ENCODE assay signal across 12 cellular contexts in the genomic region with DNA sequence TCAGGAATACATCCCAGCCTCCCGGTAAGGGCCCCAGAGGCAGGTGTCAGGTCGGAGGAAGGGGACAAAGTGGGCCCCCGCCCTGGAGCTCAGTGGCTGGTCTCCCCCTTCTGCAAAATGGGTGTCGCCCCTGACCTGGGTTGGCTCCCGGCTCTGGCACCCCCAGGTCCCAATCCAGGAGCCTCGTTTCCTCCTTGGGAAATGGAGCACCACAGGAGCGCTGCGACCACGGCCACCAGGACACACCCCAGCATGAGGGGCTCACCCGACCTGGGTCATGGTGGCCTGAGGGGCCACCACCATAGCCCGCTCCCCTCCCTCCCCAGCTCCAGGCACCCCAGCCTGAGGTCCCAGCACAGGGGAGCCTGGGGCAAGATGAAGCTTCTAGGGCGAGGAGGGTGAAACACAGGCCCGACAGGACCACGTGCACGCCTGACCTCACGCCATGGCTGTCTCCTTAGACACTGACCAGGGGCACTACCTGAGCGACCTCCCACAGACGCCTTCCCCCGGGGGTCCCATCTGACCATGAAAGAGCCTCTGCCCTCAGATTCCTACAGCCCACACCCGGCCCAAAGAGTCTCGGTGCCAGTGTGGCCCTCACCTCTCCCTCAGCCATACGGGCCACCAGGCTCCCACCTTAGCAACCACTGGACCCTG. TPM values are rescaled to one million over a fixed set of nuclear protein-coding genes. Genes with fewer than 3 reads are reported as not detected.
DNase-seq lines count a peak whose midpoint lies in the region; ATAC-seq and TF ChIP-seq lines count a peak whose summit lies in the region.
"Had no signal": no experiment of that assay in that cellular context is flagged by ENCODE, and none has a peak within 500 bp of the region (broad histone marks: within the 10 kb centered on the region; RNA-seq: fewer than 3 reads in every experiment).

No MANE protein-coding gene starts in this region.

- whole genome bisulfite sequencing in heart left ventricle, 4 donors, result 55 to 73% (median 72%) methylated on average over 6 to 22 of the region's 22 CpGs
- 76 to 77% methylated on average over 22 of the region's 22 CpGs for WGBS in esophagus, 2 donors

- peaks cover 0 to 52% (median 33%) of the 10 kb centered on the region in 9 donors for H3K36me3 ChIP-seq in heart left ventricle
- peaks cover 4 to 49% of the 10 kb centered on the region in 2 donors for H3K36me3 ChIP-seq in esophagus (ENCODE audit: control insufficient read depth in 2 of 2, insufficient read depth in 2 of 2, low read length in 1 of 2)
- H3K36me3 ChIP-seq in uterus, result no peaks in the 10 kb centered on the region

- peaks cover 69% of the 10 kb centered on the region for H3K4me1 Mint-ChIP-seq in osteocyte (ENCODE audit: unreplicated experiment)

- peaks cover 3 to 82% (median 57%) of the 10 kb centered on the region in 12 donors for H3K4me1 ChIP-seq in heart left ventricle
- H3K4me1 ChIP-seq in esophagus (ENCODE audit: control insufficient read depth in 2 of 2, insufficient read depth in 2 of 2, low read length in 1 of 2), result peaks cover 9 to 30% of the 10 kb centered on the region in 2 donors
- H3K4me1 ChIP-seq in uterus, result peaks cover 7 to 45% of the 10 kb centered on the region in 2 donors

- TF ChIP-seq CTCF in heart left ventricle (IDR thresholded peaks at IDR 0.05), result no peak
- TF ChIP-seq CTCF in osteocyte (IDR thresholded peaks at IDR 0.05), result no peak
- no peak for TF ChIP-seq CTCF in uterus (IDR thresholded peaks at IDR 0.05)

- peaks cover 20% of the 10 kb centered on the region for H3K36me3 Mint-ChIP-seq in osteocyte (ENCODE audit: unreplicated experiment)

- ATAC-seq in heart left ventricle, result no peak
- ATAC-seq in left ventricle myocardium superior, result no peak
- no peak for ATAC-seq in GM19463 (IDR thresholded peaks at IDR 0.05; ENCODE audit: unreplicated experiment)

- H3K9me3 ChIP-seq in heart left ventricle (no peaks in the 10 kb centered on the region), esophagus (ENCODE audit: control insufficient read depth in 2 of 2, insufficient read depth in 1 of 2, low read depth in 1 of 2, low read length in 1 of 2) (no peaks in the 10 kb centered on the region), uterus (no peaks in the 10 kb centered on the region)

- H3K27me3 ChIP-seq in heart left ventricle (peaks cover 0 to 8% (median 0%) of the 10 kb centered on the region in 9 donors), esophagus (ENCODE audit: control insufficient read depth in 1 of 2, insufficient read depth in 2 of 2, low read length in 2 of 2) (no peaks in the 10 kb centered on the region), uterus (no peaks in the 10 kb centered on the region)

- peak in 3 of 5 donors; percentile 17 to 56 (median 30) for DNase-seq in heart left ventricle
- DNase-seq in left ventricle myocardium superior, result no peak
- no peak for DNase-seq in osteocyte (ENCODE audit: extremely low spot score, unreplicated experiment)
- peak; percentile 23 to 25 for DNase-seq in uterus
- DNase-seq in amygdala (lab: John Stamatoyannopoulos, UW), result no peak
- no peak for DNase-seq in nucleus accumbens (lab: John Stamatoyannopoulos, UW)
- DNase-seq: activated gamma-delta T cell, NCI-H1048 had no signal

- H3K4me3 Mint-ChIP-seq in osteocyte (ENCODE audit: unreplicated experiment), result peak overlapping the region; percentile 47
- H3K4me3 Mint-ChIP-seq: dendritic cell treated with granulocyte-macrophage colony-stimulating factor and Interleukin-4, amounts not matched to agents 40 ng/mL and 50 ng/mL, for 4 days had no signal

- intact Hi-C loops in heart left ventricle (cut with DNase I) (no loop called here), left ventricle myocardium superior (cut with micrococcal nuclease) (no loop called here), uterus (cut with DNase I; ENCODE audit: low total_unique reads) (loop anchor here (5.0 kb wide), 1 partner anchor 148 kb away; no protein-coding TSS in a partner anchor)

- H3K27ac ChIP-seq in heart left ventricle (peak overlapping the region; percentile 59 to 90 (median 80)), esophagus (ENCODE audit: low read depth in 2 of 2, low read length in 1 of 2) (peak overlapping the region; percentile 10 to 55), uterus (peak overlapping the region; percentile 83 to 92)

- no peak overlapping the region for H3K4me3 ChIP-seq in heart left ventricle
- H3K4me3 ChIP-seq in esophagus (ENCODE audit: low read depth in 1 of 2, low read length in 2 of 2), result no peak overlapping the region
- no peak overlapping the region for H3K4me3 ChIP-seq in uterus

- H3K27me3 Mint-ChIP-seq in osteocyte (ENCODE audit: unreplicated experiment), result no peaks in the 10 kb centered on the region

- TF ChIP-seq POLR2A in heart left ventricle (IDR thresholded peaks at IDR 0.05), result no peak
- no peak for TF ChIP-seq POLR2A in uterus (IDR thresholded peaks at IDR 0.05)

- peak overlapping the region; percentile 90 for H3K27ac Mint-ChIP-seq in osteocyte (ENCODE audit: unreplicated experiment)
- H3K27ac Mint-ChIP-seq: dendritic cell treated with granulocyte-macrophage colony-stimulating factor and Interleukin-4, amounts not matched to agents 40 ng/mL and 50 ng/mL, for 4 days had no signal

- no peaks in the 10 kb centered on the region for H3K9me3 Mint-ChIP-seq in osteocyte (ENCODE audit: unreplicated experiment)
- H3K9me3 Mint-ChIP-seq: dendritic cell treated with granulocyte-macrophage colony-stimulating factor and Interleukin-4, amounts not matched to agents 40 ng/mL and 50 ng/mL, for 4 days had no signal

RNA-seq across cellular contexts. Expression of a gene that starts 11.8 kb away (rescaled TPM):
- 100 to 1,000 TPM in 1 of 9 donors, 10 to 100 TPM in 8; 51.4 to 129 (median 72.0) TPM for total RNA-seq in heart left ventricle
- polyA plus RNA-seq in heart left ventricle, result 10 to 100 TPM; 54.2 to 89.2 TPM
- 82.9 TPM for total RNA-seq in left ventricle myocardium superior
- polyA plus RNA-seq in esophagus, result 10 to 100 TPM; 20.2 to 25.7 TPM
- total RNA-seq in osteocyte, result 126 and 138 TPM in 2 replicates
- 100 to 1,000 TPM in 1 of 4 donors, 10 to 100 TPM in 3; 42.8 to 104 (median 47.2) TPM for total RNA-seq in uterus

RNA-seq across cellular contexts. Expression of a gene that starts 20.8 kb away (rescaled TPM):
- total RNA-seq in heart left ventricle (1 to 10 TPM in 5 of 9 donors, not detected in 4; 2.0 to 3.7 (median 3.0) TPM), left ventricle myocardium superior (not detected), osteocyte (not detected in 2 replicates), uterus (not detected)
- polyA plus RNA-seq in heart left ventricle (under 1 TPM in 1 of 2 donors, not detected in 1; 0.64 TPM), esophagus (1 to 10 TPM in 1 of 2 donors, under 1 TPM in 1; 0.34 to 2.0 TPM)
- total RNA-seq: A172 had no signal

RNA-seq across cellular contexts. Expression of a gene that starts 32.6 kb away (rescaled TPM):
- total RNA-seq in heart left ventricle (1 to 10 TPM in 4 of 9 donors, under 1 TPM in 1, not detected in 4; 0.98 to 3.7 (median 2.8) TPM), left ventricle myocardium superior (not detected), osteocyte (not detected in 2 replicates), uterus (not detected)
- polyA plus RNA-seq in heart left ventricle (under 1 TPM in 1 of 2 donors, not detected in 1; 0.51 TPM), esophagus (1 to 10 TPM in 1 of 2 donors, under 1 TPM in 1; 0.35 to 1.7 TPM)
- total RNA-seq: A172 had no signal

Comparison
In these comparisons a context has a peak if more than half of its experiments do, and no peak if none do; other contexts are left out.
1. DNase-seq: peak in heart left ventricle (3 of 5) and uterus (2 of 2); none in left ventricle myocardium superior (single experiment), osteocyte (single experiment), amygdala (0 of 56) and nucleus accumbens (0 of 56).
2. H3K27ac ChIP-seq: peak in every context shown above with its lines; median percentile 88 in uterus; 80 in heart left ventricle; 32 in esophagus.